20 cellular contexts compared by ENCODE assay signal in the genomic region with DNA sequence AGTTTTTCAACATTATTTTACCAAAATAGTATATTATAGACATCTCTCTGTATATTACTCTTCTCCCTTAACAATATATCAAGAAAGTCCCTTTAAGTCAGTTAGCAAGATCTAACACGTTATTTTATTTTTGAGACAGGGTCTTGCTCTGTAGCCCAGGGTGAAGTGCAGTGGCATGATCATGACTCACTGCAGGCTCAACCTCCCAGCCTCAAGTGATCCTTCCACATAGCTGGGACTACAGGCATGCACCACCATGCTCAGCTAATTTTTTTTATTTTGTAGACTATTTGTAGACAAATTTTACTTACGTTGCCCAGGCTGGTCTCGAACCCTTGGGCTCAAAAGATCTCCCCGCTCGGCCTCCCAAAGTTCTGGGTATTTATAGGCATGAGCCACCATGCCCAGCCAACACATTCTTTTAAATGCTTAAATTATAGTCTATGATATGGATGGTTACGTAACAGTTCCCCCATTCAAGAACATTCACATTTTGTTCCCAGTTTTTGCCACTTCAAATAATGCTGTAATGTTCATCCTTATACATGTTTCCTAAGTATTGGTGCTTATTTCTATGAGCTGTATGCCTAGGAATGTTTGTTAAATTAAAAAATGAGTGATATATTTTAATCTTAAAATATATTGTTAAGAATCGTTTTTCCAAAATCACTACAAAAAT.
DNase-seq lines count a peak whose midpoint lies in the region; ATAC-seq and TF ChIP-seq lines count a peak whose summit lies in the region.
"Had no signal": no experiment of that assay in that cellular context is flagged by ENCODE, and none has a peak within 500 bp of the region (broad histone marks: within the 10 kb centered on the region; RNA-seq: fewer than 3 reads in every experiment).

No MANE protein-coding gene starts in this region.

- DNase-seq in Panc1 (ENCODE audit: low read depth, low spot score) (no peak), amniotic epithelial cell (ENCODE audit: low read depth) (peak; percentile 18), foreskin keratinocyte (peak; percentile 25 to 42), superior temporal gyrus (ENCODE audit: extremely low spot score) (peak; percentile 58), NCI-H748 treated with DMSO at 0.1 percent for 48 hours (lab: John Stamatoyannopoulos, UW) (no peak), DMS 273 treated with DMSO at 0.1 percent for 48 hours (lab: John Stamatoyannopoulos, UW) (no peak)
- DNase-seq: CD4-positive, CD25-positive, alpha-beta regulatory T cell; DND-41; H7; MM.1S; NCI-H1092 treated with DMSO at 0.1 percent for 48 hours; NCI-H146; NCI-H2029; NCI-H2227 treated with DMSO at 0.1 percent for 48 hours; NCI-H510A treated with DMSO at 0.1 percent for 48 hours; NCI-H774; NK-92 treated with Interleukin-12 subunit alpha and Interleukin-12 subunit beta, amount 100 ng/mL, for 24 hours; SIG-M5; SK-N-SH had no signal

- TF ChIP-seq CTCF in Panc1 (IDR thresholded peaks at IDR 0.05) = no peak
- no peak for TF ChIP-seq CTCF in foreskin keratinocyte (conservative IDR thresholded peaks at IDR 0.05)

- H3K27me3 ChIP-seq in Panc1 (ENCODE audit: control insufficient read depth, insufficient read depth, low read length) (no peaks in the 10 kb centered on the region), foreskin keratinocyte (no peaks in the 10 kb centered on the region)

- no peaks in the 10 kb centered on the region for H3K9me3 ChIP-seq in Panc1 (ENCODE audit: control insufficient read depth, insufficient read depth, low read depth, low read length)
- H3K9me3 ChIP-seq: SK-N-SH had no signal

- no peaks in the 10 kb centered on the region for H3K36me3 ChIP-seq in Panc1 (ENCODE audit: control insufficient read depth, insufficient read depth, low read length)

- POLR2A ChIA-PET in Panc1 (lab: Charles Lee) = no interaction called here

- H3K4me1 ChIP-seq in Panc1 (ENCODE audit: control insufficient read depth, insufficient read depth, low read length) (no peaks in the 10 kb centered on the region), foreskin keratinocyte (no peaks in the 10 kb centered on the region)

- intact Hi-C loops in Panc1 (cut with micrococcal nuclease; ENCODE audit: unreplicated experiment) = no loop called here

- H3K4me3 ChIP-seq in Panc1 (ENCODE audit: low read depth in 2 of 2, low read length in 2 of 2) = no peak overlapping the region

- no peak for ATAC-seq in Panc1
- ATAC-seq in foreskin keratinocyte = peak; percentile 60
- ATAC-seq in GM18909 (IDR thresholded peaks at IDR 0.05; ENCODE audit: poor library complexity, unreplicated experiment) = no peak

- CTCF ChIA-PET in Panc1 (lab: Charles Lee) = no interaction called here

- H3K27ac ChIP-seq in Panc1 (ENCODE audit: low read length) (no peak overlapping the region), foreskin keratinocyte (no peak overlapping the region)

- in situ Hi-C loops in Panc1 (cut with HindIII; ENCODE audit: low pct_unique_long_range_greater_than_20kb, low sequenced_read_pairs) = no loop called here

- BruUV-seq in Panc1 (replicated peaks; lab: Mats Ljungman, UMichigan) = TSS peak; percentile 19

Comparison
In these comparisons a context has a peak if more than half of its experiments do, and no peak if none do; other contexts are left out.
1. DNase-seq: peak in amniotic epithelial cell (single experiment), foreskin keratinocyte (2 of 2) and superior temporal gyrus (single experiment); none in Panc1 (single experiment), NCI-H748 treated with DMSO at 0.1 percent for 48 hours (single experiment) and DMS 273 treated with DMSO at 0.1 percent for 48 hours (single experiment).